ENCODE assay signal across 19 cellular contexts in the genomic region with DNA sequence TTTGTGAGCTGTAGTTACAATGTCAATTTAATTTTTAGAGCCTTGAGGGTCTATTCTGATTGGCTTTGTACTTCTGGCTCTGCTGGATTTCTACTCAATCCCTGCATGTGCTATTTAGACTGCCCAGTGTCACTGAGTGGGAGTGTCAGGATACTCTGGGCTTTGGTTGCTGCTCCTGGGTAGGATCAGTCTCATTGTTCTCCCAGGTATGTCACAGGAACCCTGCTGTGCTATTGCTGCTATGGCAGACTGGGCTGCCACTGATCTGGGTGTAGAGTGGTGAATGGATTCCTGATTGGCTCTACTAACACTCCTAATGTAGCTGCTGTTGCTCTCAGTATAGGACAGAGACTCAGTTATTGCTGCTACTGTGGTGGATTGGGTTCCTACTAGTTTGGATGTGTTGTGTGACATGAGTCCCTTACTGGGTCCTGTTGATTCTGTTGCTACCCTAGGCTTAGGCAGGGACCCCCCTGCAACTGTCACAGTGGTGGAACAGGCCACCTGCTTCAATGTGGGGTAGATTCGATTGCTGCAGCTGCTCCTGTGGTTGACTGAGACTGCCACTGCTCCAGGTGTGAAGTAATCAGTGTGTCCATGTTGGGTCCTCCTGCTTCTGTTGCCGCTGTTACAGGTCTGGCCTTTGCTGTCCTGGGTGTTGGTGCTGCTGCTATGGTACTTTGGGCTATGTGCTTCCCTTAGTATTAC.
"Had no signal": no experiment of that assay in that cellular context is flagged by ENCODE, and none has a peak within 500 bp of the region (broad histone marks: within the 10 kb centered on the region; RNA-seq: fewer than 3 reads in every experiment).

No MANE protein-coding gene starts in this region.

- H3K27me3 ChIP-seq: cardiac muscle cell, esophagus squamous epithelium, testis, upper lobe of right lung had no signal

- DNase-seq: activated CD4-positive, alpha-beta T cell treated with anti-CD3 and anti-CD28 coated beads for 4 hours; activated CD8-positive, alpha-beta T cell treated with anti-CD3 and anti-CD28 coated beads for 36 hours; activated effector memory CD4-positive, alpha-beta T cell treated with Interleukin-2 at 50 U/mL for 16 hours; activated naive CD4-positive, alpha-beta T cell treated with anti-CD3 and anti-CD28 coated beads, Interleukin-2, amount 50 U/mL, for 16 hours; activated T-cell treated with anti-CD3 and anti-CD28 coated beads, Interleukin-2, amount 50 U/mL, for 4 hours; adrenal gland; esophagus squamous epithelium; hippocampal formation; immature natural killer cell; lower lobe of right lung; stimulated activated CD4-positive, alpha-beta T cell treated with anti-CD3 and anti-CD28 coated beads, Interleukin-12 subunit alpha, Interleukin-12 subunit beta, amount 100 ng/mL, for 4 hours; stimulated activated CD4-positive, alpha-beta T cell treated with anti-CD3 and anti-CD28 coated beads, Interleukin-2, amount 100 ng/mL, for 24 hours; stomach; T-helper 17 cell; testis; upper lobe of right lung had no signal

- H3K9me3 ChIP-seq: adrenal gland, esophagus squamous epithelium, lower lobe of right lung, stomach, testis, upper lobe of right lung had no signal

- H3K27ac Mint-ChIP-seq: activated CD8-positive, alpha-beta T cell treated with anti-CD3 and anti-CD28 coated beads for 36 hours; immature natural killer cell; mesothelial cell of epicardium; T-helper 17 cell had no signal

- H3K36me3 ChIP-seq: adrenal gland, cardiac muscle cell, esophagus squamous epithelium, lower lobe of right lung, stomach, upper lobe of right lung had no signal

- ATAC-seq: activated CD8-positive, alpha-beta T cell treated with anti-CD3 and anti-CD28 coated beads for 36 hours; activated T-cell treated with anti-CD3 and anti-CD28 coated beads, Interleukin-2, amount 50 U/mL, for 4 hours; lower lobe of right lung; T-helper 17 cell; upper lobe of right lung had no signal

- H3K27me3 Mint-ChIP-seq: activated CD8-positive, alpha-beta T cell treated with anti-CD3 and anti-CD28 coated beads for 36 hours; T-helper 17 cell had no signal

- H3K27ac ChIP-seq: adrenal gland, cardiac muscle cell, esophagus squamous epithelium, lower lobe of right lung, stomach, testis, upper lobe of right lung had no signal

- H3K9me3 Mint-ChIP-seq: activated CD8-positive, alpha-beta T cell treated with anti-CD3 and anti-CD28 coated beads for 36 hours; activated T-cell treated with anti-CD3 and anti-CD28 coated beads, Interleukin-2, amount 50 U/mL, for 4 hours had no signal

- H3K4me1 ChIP-seq: adrenal gland, esophagus squamous epithelium, lower lobe of right lung, stomach, testis, upper lobe of right lung had no signal

- H3K36me3 Mint-ChIP-seq: immature natural killer cell, mesothelial cell of epicardium had no signal

- H3K4me3 ChIP-seq: adrenal gland, cardiac muscle cell, esophagus squamous epithelium, lower lobe of right lung, stomach, testis, upper lobe of right lung had no signal

- H3K4me1 Mint-ChIP-seq: immature natural killer cell, T-helper 17 cell had no signal

- H3K4me3 Mint-ChIP-seq: activated CD8-positive, alpha-beta T cell treated with anti-CD3 and anti-CD28 coated beads for 36 hours; activated T-cell treated with anti-CD3 and anti-CD28 coated beads, Interleukin-2, amount 50 U/mL, for 4 hours; immature natural killer cell; mesothelial cell of epicardium; neural crest cell; T-helper 17 cell had no signal
